ENCODE assay signal across 9 cellular contexts in the genomic region with DNA sequence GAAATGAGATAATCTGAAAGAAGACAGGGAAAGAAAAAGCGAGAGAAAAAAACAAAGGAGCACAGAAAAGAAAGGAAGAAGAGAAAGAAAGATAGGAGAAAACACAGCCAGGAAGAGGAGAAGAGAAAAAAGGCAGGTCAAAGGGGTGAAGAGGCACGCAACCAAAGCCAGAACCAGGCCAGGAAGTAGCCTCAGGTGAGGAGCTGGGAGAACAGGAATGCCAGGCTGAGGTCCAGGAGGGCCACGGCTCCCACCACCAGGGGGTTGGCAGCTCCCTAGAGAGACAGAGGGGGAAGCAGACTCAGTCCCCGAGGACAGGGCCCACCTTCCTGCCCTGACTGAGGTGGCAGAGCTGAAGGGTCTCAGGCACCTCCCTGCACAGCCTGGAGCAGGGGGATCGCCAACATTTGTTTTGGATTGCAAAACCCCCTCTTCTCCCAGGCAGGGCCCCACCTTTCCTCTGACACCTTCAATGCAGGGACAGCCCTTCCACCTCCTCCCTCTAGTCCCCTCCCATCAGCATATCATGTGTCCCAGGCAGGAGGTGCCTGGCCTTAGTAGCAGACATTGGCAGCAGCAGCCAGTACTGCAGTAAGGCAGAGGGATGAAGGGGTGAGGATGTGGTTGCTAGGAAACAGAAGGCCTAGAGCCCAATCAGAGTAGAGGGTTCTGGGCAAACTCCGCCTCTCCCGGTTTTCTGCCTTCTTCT. TPM values are rescaled to one million over a fixed set of nuclear protein-coding genes. Genes with fewer than 3 reads are reported as not detected.
DNase-seq lines count a peak whose midpoint lies in the region; ATAC-seq and TF ChIP-seq lines count a peak whose summit lies in the region.
"Had no signal": no experiment of that assay in that cellular context is flagged by ENCODE, and none has a peak within 500 bp of the region (broad histone marks: within the 10 kb centered on the region; RNA-seq: fewer than 3 reads in every experiment).

No MANE protein-coding gene starts in this region.

- H3K9me3 ChIP-seq in tibial artery: no peaks in the 10 kb centered on the region
- no peaks in the 10 kb centered on the region for H3K9me3 ChIP-seq in effector memory CD4-positive, alpha-beta T cell (ENCODE audit: control insufficient read depth, low read length)
- H3K9me3 ChIP-seq: adrenal gland had no signal

- H2BK5ac ChIP-seq in mesendoderm (ENCODE audit: low read length): no peak overlapping the region

- no peaks in the 10 kb centered on the region for H3K79me2 ChIP-seq in mesendoderm (ENCODE audit: control insufficient read depth, insufficient read depth, low read length)

- no peak for ATAC-seq in GM19328 (IDR thresholded peaks at IDR 0.05; ENCODE audit: unreplicated experiment)

- no peak overlapping the region for H2BK15ac ChIP-seq in mesendoderm (replicated peaks; ENCODE audit: low read depth)

- no peak overlapping the region for H2BK120ac ChIP-seq in mesendoderm (ENCODE audit: low read depth, low read length)

- H3K4me1 ChIP-seq in mesendoderm (ENCODE audit: control insufficient read depth, low read depth, low read length): peaks cover 3% of the 10 kb centered on the region
- peaks cover 0 to 19% (median 7%) of the 10 kb centered on the region in 4 donors for H3K4me1 ChIP-seq in tibial artery
- H3K4me1 ChIP-seq in effector memory CD4-positive, alpha-beta T cell (ENCODE audit: control insufficient read depth, insufficient read depth, low read length, poor library complexity, severe bottlenecking): peaks cover 19% of the 10 kb centered on the region

- TF ChIP-seq CTCF in tibial artery (IDR thresholded peaks at IDR 0.05): no peak

- no peak overlapping the region for H3K4me3 ChIP-seq in mesendoderm (ENCODE audit: low read length)
- H3K4me3 ChIP-seq in tibial artery: no peak overlapping the region
- no peak overlapping the region for H3K4me3 ChIP-seq in effector memory CD4-positive, alpha-beta T cell (ENCODE audit: insufficient read depth, low read depth, low read length, poor library complexity, severe bottlenecking)
- H3K4me3 ChIP-seq: adrenal gland had no signal

- DNase-seq in EL (peak; percentile 16), LHCN-M2 (ENCODE audit: low read depth) (peak; percentile 25), mesendoderm (peak; percentile 90), tibial artery (no peak), HCEC 1CT (no peak)
- no peak for DNase-seq in effector memory CD4-positive, alpha-beta T cell

- no peak overlapping the region for H3K4me2 ChIP-seq in mesendoderm (ENCODE audit: low read length)

- H3K27me3 ChIP-seq in mesendoderm (ENCODE audit: insufficient read depth, low read length, poor library complexity): no peaks in the 10 kb centered on the region
- H3K27me3 ChIP-seq in tibial artery: peaks cover 0 to 44% of the 10 kb centered on the region in 2 donors
- no peaks in the 10 kb centered on the region for H3K27me3 ChIP-seq in effector memory CD4-positive, alpha-beta T cell (replicated peaks; ENCODE audit: control insufficient read depth, insufficient read depth, low read length, poor library complexity, severe bottlenecking)

- no peak overlapping the region for H4K8ac ChIP-seq in mesendoderm (ENCODE audit: low read depth, low read length)

- no peak overlapping the region for H3K56ac ChIP-seq in mesendoderm (ENCODE audit: low read length)

- H2AK5ac ChIP-seq in mesendoderm (ENCODE audit: low read length): no peak overlapping the region

- intact Hi-C loops in tibial artery (cut with DNase I; ENCODE audit: low total_unique reads): no loop called here

- 100% methylated on average over 1 of the region's 7 CpGs for WGBS in mesendoderm (ENCODE audit: extremely low coverage, insufficient coverage, low lambda C conversion rate)

- peak overlapping the region; percentile 68 for H3K27ac ChIP-seq in angular gyrus (ENCODE audit: low read depth, low read length)
- no peak overlapping the region for H3K27ac ChIP-seq in mesendoderm (ENCODE audit: low read depth, low read length)
- no peak overlapping the region for H3K27ac ChIP-seq in tibial artery
- H3K27ac ChIP-seq in effector memory CD4-positive, alpha-beta T cell (ENCODE audit: insufficient read depth, low read length, poor library complexity, severe bottlenecking): no peak overlapping the region

- H3K9ac ChIP-seq in mesendoderm (ENCODE audit: low read length): no peak overlapping the region

- H3K23ac ChIP-seq in mesendoderm (ENCODE audit: low read length): no peak overlapping the region

- H3K79me1 ChIP-seq in mesendoderm (ENCODE audit: low read length): peaks cover 8% of the 10 kb centered on the region

- no peak overlapping the region for H3K4ac ChIP-seq in mesendoderm (ENCODE audit: low read depth, low read length)

- no peak overlapping the region for H3K18ac ChIP-seq in mesendoderm (ENCODE audit: low read length)

- H4K5ac ChIP-seq in mesendoderm (ENCODE audit: low read length): no peak overlapping the region

- H3K36me3 ChIP-seq in mesendoderm (ENCODE audit: control insufficient read depth, insufficient read depth, low read length) (no peaks in the 10 kb centered on the region), tibial artery (peaks cover 0 to 16% (median 0%) of the 10 kb centered on the region in 3 donors)
- peaks cover 12% of the 10 kb centered on the region for H3K36me3 ChIP-seq in effector memory CD4-positive, alpha-beta T cell (ENCODE audit: control insufficient read depth, insufficient read depth, low read length)

RNA-seq across cellular contexts. Expression of gene AP1G2, which starts 2.0 kb away (rescaled TPM):
- 9.2 and 11.7 TPM in 2 replicates for total RNA-seq in LHCN-M2 (2014; rRNA removed)
- 9.4 TPM for polyA plus RNA-seq in LHCN-M2 (2012)
- polyA plus RNA-seq in mesendoderm (2013, experiment 1 of 2): 44.0 TPM
- 46.8 TPM for polyA plus RNA-seq in mesendoderm (2013, experiment 2 of 2)

RNA-seq across cellular contexts. Expression of gene JPH4, which starts 9.0 kb away (rescaled TPM):
- total RNA-seq in LHCN-M2 (2014; rRNA removed): not detected in 2 replicates
- 0.01 TPM for polyA plus RNA-seq in LHCN-M2 (2012)
- polyA plus RNA-seq in mesendoderm (2013, experiment 1 of 2): 2.1 TPM
- polyA plus RNA-seq in mesendoderm (2013, experiment 2 of 2): 2.1 TPM

RNA-seq across cellular contexts. Expression of gene THTPA, which starts 13.5 kb away (rescaled TPM):
- total RNA-seq in LHCN-M2 (2014; rRNA removed): 17.4 and 25.6 TPM in 2 replicates
- polyA plus RNA-seq in LHCN-M2 (2012): 14.4 TPM
- polyA plus RNA-seq in mesendoderm (2013, experiment 1 of 2): 5.0 TPM
- polyA plus RNA-seq in mesendoderm (2013, experiment 2 of 2): 5.9 TPM

RNA-seq across cellular contexts. Expression of gene ZFHX2, which starts 18.0 kb away (rescaled TPM):
- total RNA-seq in LHCN-M2 (2014; rRNA removed): 0.29 and 0.32 TPM in 2 replicates
- polyA plus RNA-seq in LHCN-M2 (2012): 0.16 TPM
- 6.4 TPM for polyA plus RNA-seq in mesendoderm (2013, experiment 1 of 2)
- polyA plus RNA-seq in mesendoderm (2013, experiment 2 of 2): 6.7 TPM

Comparison
In these comparisons a context has a peak if more than half of its experiments do, and no peak if none do; other contexts are left out.
1. DNase-seq: peak in EL (single experiment), LHCN-M2 (single experiment) and mesendoderm (single experiment); none in tibial artery (0 of 2), effector memory CD4-positive, alpha-beta T cell (0 of 3) and HCEC 1CT (single experiment).